In the genomic region with DNA sequence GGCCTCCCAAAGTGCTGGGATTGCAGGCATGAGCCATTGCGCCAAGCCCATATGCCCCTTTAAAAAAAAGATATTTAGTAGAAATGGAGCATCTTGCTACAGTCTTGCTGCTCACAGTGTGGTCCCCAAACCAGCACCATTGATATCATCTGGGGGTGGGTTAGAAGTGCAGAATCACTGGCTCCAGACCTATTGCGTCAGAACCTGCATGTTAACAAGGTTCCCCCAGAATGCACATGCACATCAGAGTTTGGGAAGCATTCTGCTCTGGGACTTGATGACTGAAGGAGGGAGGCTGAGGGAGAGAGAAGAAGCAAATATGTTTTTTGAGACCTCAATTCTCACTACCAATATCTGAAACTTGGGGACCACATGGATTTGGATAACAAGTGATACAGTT, we compare ENCODE assay signal across 2 cellular contexts.
TF ChIP-seq lines count a peak whose summit lies in the region.

No MANE protein-coding gene starts in this region.

TF ChIP-seq in HepG2, 621 proteins besides CTCF, POLR2A, EP300 and RAD21:
- no peak for TF ChIP-seq ZBTB3 (CRISPR knock-in tag; IDR thresholded peaks at IDR 0.05; ENCODE audit: borderline replicate concordance, low read depth)
- no peak for TF ChIP-seq IKZF1 (IDR thresholded peaks at IDR 0.05)
- TF ChIP-seq KDM2A (CRISPR knock-in tag; IDR thresholded peaks at IDR 0.05; ENCODE audit: borderline replicate concordance, low read depth): no peak
- TF ChIP-seq, protein P1, sequence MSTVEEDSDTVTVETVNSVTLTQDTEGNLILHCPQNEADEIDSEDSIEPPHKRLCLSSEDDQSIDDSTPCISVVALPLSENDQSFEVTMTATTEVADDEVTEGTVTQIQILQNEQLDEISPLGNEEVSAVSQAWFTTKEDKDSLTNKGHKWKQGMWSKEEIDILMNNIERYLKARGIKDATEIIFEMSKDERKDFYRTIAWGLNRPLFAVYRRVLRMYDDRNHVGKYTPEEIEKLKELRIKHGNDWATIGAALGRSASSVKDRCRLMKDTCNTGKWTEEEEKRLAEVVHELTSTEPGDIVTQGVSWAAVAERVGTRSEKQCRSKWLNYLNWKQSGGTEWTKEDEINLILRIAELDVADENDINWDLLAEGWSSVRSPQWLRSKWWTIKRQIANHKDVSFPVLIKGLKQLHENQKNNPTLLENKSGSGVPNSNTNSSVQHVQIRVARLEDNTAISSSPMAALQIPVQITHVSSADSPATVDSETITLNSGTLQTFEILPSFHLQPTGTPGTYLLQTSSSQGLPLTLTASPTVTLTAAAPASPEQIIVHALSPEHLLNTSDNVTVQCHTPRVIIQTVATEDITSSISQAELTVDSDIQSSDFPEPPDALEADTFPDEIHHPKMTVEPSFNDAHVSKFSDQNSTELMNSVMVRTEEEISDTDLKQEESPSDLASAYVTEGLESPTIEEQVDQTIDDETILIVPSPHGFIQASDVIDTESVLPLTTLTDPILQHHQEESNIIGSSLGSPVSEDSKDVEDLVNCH (CRISPR knock-in tag; IDR thresholded peaks at IDR 0.05): 0 out of 2 replicates have a peak, but pooled peaks have one; percentile 12
- TF ChIP-seq, protein P2, sequence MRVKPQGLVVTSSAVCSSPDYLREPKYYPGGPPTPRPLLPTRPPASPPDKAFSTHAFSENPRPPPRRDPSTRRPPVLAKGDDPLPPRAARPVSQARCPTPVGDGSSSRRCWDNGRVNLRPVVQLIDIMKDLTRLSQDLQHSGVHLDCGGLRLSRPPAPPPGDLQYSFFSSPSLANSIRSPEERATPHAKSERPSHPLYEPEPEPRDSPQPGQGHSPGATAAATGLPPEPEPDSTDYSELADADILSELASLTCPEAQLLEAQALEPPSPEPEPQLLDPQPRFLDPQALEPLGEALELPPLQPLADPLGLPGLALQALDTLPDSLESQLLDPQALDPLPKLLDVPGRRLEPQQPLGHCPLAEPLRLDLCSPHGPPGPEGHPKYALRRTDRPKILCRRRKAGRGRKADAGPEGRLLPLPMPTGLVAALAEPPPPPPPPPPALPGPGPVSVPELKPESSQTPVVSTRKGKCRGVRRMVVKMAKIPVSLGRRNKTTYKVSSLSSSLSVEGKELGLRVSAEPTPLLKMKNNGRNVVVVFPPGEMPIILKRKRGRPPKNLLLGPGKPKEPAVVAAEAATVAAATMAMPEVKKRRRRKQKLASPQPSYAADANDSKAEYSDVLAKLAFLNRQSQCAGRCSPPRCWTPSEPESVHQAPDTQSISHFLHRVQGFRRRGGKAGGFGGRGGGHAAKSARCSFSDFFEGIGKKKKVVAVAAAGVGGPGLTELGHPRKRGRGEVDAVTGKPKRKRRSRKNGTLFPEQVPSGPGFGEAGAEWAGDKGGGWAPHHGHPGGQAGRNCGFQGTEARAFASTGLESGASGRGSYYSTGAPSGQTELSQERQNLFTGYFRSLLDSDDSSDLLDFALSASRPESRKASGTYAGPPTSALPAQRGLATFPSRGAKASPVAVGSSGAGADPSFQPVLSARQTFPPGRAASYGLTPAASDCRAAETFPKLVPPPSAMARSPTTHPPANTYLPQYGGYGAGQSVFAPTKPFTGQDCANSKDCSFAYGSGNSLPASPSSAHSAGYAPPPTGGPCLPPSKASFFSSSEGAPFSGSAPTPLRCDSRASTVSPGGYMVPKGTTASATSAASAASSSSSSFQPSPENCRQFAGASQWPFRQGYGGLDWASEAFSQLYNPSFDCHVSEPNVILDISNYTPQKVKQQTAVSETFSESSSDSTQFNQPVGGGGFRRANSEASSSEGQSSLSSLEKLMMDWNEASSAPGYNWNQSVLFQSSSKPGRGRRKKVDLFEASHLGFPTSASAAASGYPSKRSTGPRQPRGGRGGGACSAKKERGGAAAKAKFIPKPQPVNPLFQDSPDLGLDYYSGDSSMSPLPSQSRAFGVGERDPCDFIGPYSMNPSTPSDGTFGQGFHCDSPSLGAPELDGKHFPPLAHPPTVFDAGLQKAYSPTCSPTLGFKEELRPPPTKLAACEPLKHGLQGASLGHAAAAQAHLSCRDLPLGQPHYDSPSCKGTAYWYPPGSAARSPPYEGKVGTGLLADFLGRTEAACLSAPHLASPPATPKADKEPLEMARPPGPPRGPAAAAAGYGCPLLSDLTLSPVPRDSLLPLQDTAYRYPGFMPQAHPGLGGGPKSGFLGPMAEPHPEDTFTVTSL (CRISPR knock-in tag; IDR thresholded peaks at IDR 0.05; ENCODE audit: borderline replicate concordance): no peak
- TF ChIP-seq CEBPB (IDR thresholded peaks at IDR 0.05; ENCODE audit: borderline replicate concordance, low read depth, low read length): peak; percentile 55
- TF ChIP-seq ZNF343 (CRISPR knock-in tag; IDR thresholded peaks at IDR 0.05): no peak
- no peak for TF ChIP-seq CBX2 (IDR thresholded peaks at IDR 0.05; ENCODE audit: low read depth, low read length)
- no peak for TF ChIP-seq CBX2 (CRISPR knock-in tag; IDR thresholded peaks at IDR 0.05; ENCODE audit: low read depth)
- no peak for TF ChIP-seq ZMYM2 (CRISPR knock-in tag; IDR thresholded peaks at IDR 0.05)
- no peak for TF ChIP-seq KLF16 (CRISPR knock-in tag; IDR thresholded peaks at IDR 0.05)
- TF ChIP-seq NCOR1 (IDR thresholded peaks at IDR 0.05; ENCODE audit: borderline replicate concordance, low read length): no peak
- no peak for TF ChIP-seq TAF1 (CRISPR knock-in tag; IDR thresholded peaks at IDR 0.05)
- TF ChIP-seq U2AF1 (optimal IDR thresholded peaks at IDR 0.05; ENCODE audit: low read depth, low read length): no peak
- TF ChIP-seq DNMT1 (CRISPR knock-in tag; IDR thresholded peaks at IDR 0.05): no peak
- no peak for TF ChIP-seq TOPORS (CRISPR knock-in tag; IDR thresholded peaks at IDR 0.05)
- TF ChIP-seq, protein P3, sequence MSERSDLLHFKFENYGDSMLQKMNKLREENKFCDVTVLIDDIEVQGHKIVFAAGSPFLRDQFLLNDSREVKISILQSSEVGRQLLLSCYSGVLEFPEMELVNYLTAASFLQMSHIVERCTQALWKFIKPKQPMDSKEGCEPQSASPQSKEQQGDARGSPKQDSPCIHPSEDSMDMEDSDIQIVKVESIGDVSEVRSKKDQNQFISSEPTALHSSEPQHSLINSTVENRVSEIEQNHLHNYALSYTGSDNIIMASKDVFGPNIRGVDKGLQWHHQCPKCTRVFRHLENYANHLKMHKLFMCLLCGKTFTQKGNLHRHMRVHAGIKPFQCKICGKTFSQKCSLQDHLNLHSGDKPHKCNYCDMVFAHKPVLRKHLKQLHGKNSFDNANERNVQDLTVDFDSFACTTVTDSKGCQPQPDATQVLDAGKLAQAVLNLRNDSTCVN (CRISPR knock-in tag; IDR thresholded peaks at IDR 0.05; ENCODE audit: borderline replicate concordance): no peak
- TF ChIP-seq CEBPG (CRISPR knock-in tag; IDR thresholded peaks at IDR 0.05): peak; percentile 36; the same call in 1 of the 2 replicates
- TF ChIP-seq ZZZ3 (CRISPR knock-in tag; IDR thresholded peaks at IDR 0.05; ENCODE audit: borderline replicate concordance): no peak

TF ChIP-seq in H1, 55 proteins besides CTCF, POLR2A, EP300 and RAD21:
- TF ChIP-seq TCF12 (IDR thresholded peaks at IDR 0.05; ENCODE audit: low read depth, low read length) (no peak), TAF7 (optimal IDR thresholded peaks at IDR 0.05; ENCODE audit: borderline replicate concordance, low read depth, low read length) (no peak), CEBPB (IDR thresholded peaks at IDR 0.05; ENCODE audit: low read depth, low read length) (peak; percentile 23; the same call in 1 of the 2 replicates)
